Comparison of ENCODE assay signal across 23 cellular contexts in the genomic region with DNA sequence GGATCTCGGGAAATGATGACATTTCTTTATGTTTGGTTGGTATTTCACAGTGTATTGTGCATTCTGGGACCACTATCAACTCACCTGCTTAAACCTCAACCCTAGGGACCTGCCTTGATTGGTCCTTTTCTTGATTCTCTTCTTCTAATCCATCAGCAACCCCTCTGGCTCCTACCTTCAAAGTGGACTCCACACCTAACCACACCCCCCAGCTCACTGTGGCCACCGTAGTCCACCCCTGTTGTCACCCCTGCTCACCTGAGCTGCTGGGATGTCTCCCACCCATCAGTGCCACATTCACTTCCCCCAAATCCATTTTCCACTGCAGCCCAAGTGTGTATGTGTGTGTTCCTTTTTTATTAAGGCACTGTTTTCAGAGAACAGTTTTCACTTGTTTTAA.
DNase-seq lines count a peak whose midpoint lies in the region; TF ChIP-seq lines count a peak whose summit lies in the region.
"Had no signal": no experiment of that assay in that cellular context is flagged by ENCODE, and none has a peak within 500 bp of the region (broad histone marks: within the 10 kb centered on the region; RNA-seq: fewer than 3 reads in every experiment).

No MANE protein-coding gene starts in this region.

- H3K4me1 Mint-ChIP-seq in osteocyte (ENCODE audit: unreplicated experiment), result no peaks in the 10 kb centered on the region
- H3K4me1 Mint-ChIP-seq: CD4-positive, alpha-beta memory T cell; CD8-positive, alpha-beta memory T cell had no signal

- H3K4me2 ChIP-seq in Karpas-422 (ENCODE audit: low read depth, low read length, poor library complexity, severe bottlenecking), result no peak overlapping the region
- peak overlapping the region; percentile 73 for H3K4me2 ChIP-seq in OCI-LY3 (ENCODE audit: low read length)
- H3K4me2 ChIP-seq: BLaER1 had no signal

- no peaks in the 10 kb centered on the region for H3K27me3 ChIP-seq in Karpas-422 (ENCODE audit: low read length)
- no peaks in the 10 kb centered on the region for H3K27me3 ChIP-seq in OCI-LY3 (ENCODE audit: low read depth, low read length)
- H3K27me3 ChIP-seq: BE2C, BLaER1 had no signal

- H3K9ac ChIP-seq in Karpas-422 (ENCODE audit: low read length) (peak overlapping the region; percentile 52; the same call in 1 of the 2 replicates), OCI-LY3 (ENCODE audit: low read length) (peak overlapping the region; percentile 88)
- H3K9ac ChIP-seq: BLaER1 had no signal

- H3K9me3 ChIP-seq in Karpas-422 (ENCODE audit: low read length) (no peaks in the 10 kb centered on the region), OCI-LY3 (ENCODE audit: insufficient read depth, low read length) (peaks cover 10% of the 10 kb centered on the region)
- H3K9me3 ChIP-seq: BE2C, BLaER1 had no signal

- H4K20me1 ChIP-seq in Karpas-422 (ENCODE audit: insufficient read depth, low read depth, low read length) (no peaks in the 10 kb centered on the region), OCI-LY3 (ENCODE audit: insufficient read depth, low read length) (no peaks in the 10 kb centered on the region)
- H4K20me1 ChIP-seq: BLaER1 had no signal

- no peaks in the 10 kb centered on the region for H3K27me3 Mint-ChIP-seq in osteocyte (ENCODE audit: unreplicated experiment)

- no peak overlapping the region for H3K4me3 Mint-ChIP-seq in osteocyte (ENCODE audit: unreplicated experiment)
- H3K4me3 Mint-ChIP-seq: CD4-positive, alpha-beta memory T cell; CD4-positive, CD25-positive, alpha-beta regulatory T cell; CD8-positive, alpha-beta memory T cell had no signal

- H3K4me3 ChIP-seq in Karpas-422 (ENCODE audit: low read length) (no peak overlapping the region), OCI-LY3 (ENCODE audit: low read length) (peak overlapping the region; percentile 45)
- H3K4me3 ChIP-seq: BLaER1, GM12878 had no signal

- H3K9me3 Mint-ChIP-seq in osteocyte (ENCODE audit: unreplicated experiment), result no peaks in the 10 kb centered on the region

- H3K4me1 ChIP-seq in Karpas-422 (ENCODE audit: low read length) (peaks cover 56% of the 10 kb centered on the region), OCI-LY3 (ENCODE audit: low read length) (peaks cover 78% of the 10 kb centered on the region)
- H3K4me1 ChIP-seq: BLaER1 had no signal

- no peak for DNase-seq in Karpas-422
- peak; percentile 54 for DNase-seq in osteocyte (ENCODE audit: extremely low spot score, unreplicated experiment)
- DNase-seq in stimulated activated CD8-positive, alpha-beta memory T cell treated with anti-CD3 and anti-CD28 coated beads, Interleukin-4, amount 100 ng/mL, for 48 hours, result no peak
- DNase-seq in NCI-H446 (lab: John Stamatoyannopoulos, UW), result no peak
- DNase-seq: 8988T; ACHN; BE2C; C1 segment of cervical spinal cord; CD4-positive, alpha-beta memory T cell; CD8-positive, alpha-beta memory T cell; COR-L47; DMS 273 treated with DMSO at 0.1 percent for 48 hours; DMS153; DMS53; DMS79; DND-41; EL; GDM1 had no signal

- no peak overlapping the region for H2AFZ ChIP-seq in Karpas-422 (ENCODE audit: low read length)
- H2AFZ ChIP-seq in OCI-LY3 (ENCODE audit: low read depth, low read length), result no peak overlapping the region

- H3K79me2 ChIP-seq in Karpas-422 (ENCODE audit: low read length), result no peaks in the 10 kb centered on the region
- no peaks in the 10 kb centered on the region for H3K79me2 ChIP-seq in OCI-LY3 (ENCODE audit: low read length)

- no peaks in the 10 kb centered on the region for H3K36me3 ChIP-seq in Karpas-422 (ENCODE audit: insufficient read depth, low read length)
- H3K36me3 ChIP-seq in OCI-LY3 (replicated peaks; ENCODE audit: low read depth, low read length), result peaks cover 18% of the 10 kb centered on the region
- H3K36me3 ChIP-seq: BE2C, BLaER1 had no signal

- H3K27ac ChIP-seq in Karpas-422 (ENCODE audit: low read length) (peak overlapping the region; percentile 88), OCI-LY3 (ENCODE audit: low read length) (peak overlapping the region; percentile 98)
- H3K27ac ChIP-seq: BLaER1 had no signal

- H3K27ac Mint-ChIP-seq in osteocyte (ENCODE audit: unreplicated experiment), result no peak overlapping the region
- H3K27ac Mint-ChIP-seq: CD4-positive, alpha-beta memory T cell; CD4-positive, CD25-positive, alpha-beta regulatory T cell had no signal

- H3K9me2 ChIP-seq in Karpas-422 (replicated peaks; ENCODE audit: insufficient read depth, low read length), result no peaks in the 10 kb centered on the region

- no peaks in the 10 kb centered on the region for H3K36me3 Mint-ChIP-seq in osteocyte (ENCODE audit: unreplicated experiment)
- H3K36me3 Mint-ChIP-seq: CD14-positive monocyte; CD4-positive, alpha-beta memory T cell; CD4-positive, CD25-positive, alpha-beta regulatory T cell; CD8-positive, alpha-beta memory T cell had no signal

- TF ChIP-seq CTCF in OCI-LY3 (IDR thresholded peaks at IDR 0.05; ENCODE audit: low read depth, low read length) (no peak), osteocyte (IDR thresholded peaks at IDR 0.05) (no peak)
